ENCODE assay signal across 8 cellular contexts in genomic region chr11:125112235-125112604, GRCh38. TPM values are rescaled to one million over a fixed set of nuclear protein-coding genes. Genes with fewer than 3 reads are reported as not detected.
A peak's percentile ranks its signal among the peaks of the same experiment; 100 is the strongest.
DNase-seq lines count a peak whose midpoint lies in the region; ATAC-seq, FAIRE-seq and TF ChIP-seq lines count a peak whose summit lies in the region.

No MANE protein-coding gene starts in this region.

- TF ChIP-seq CTCF in WTC11 (IDR thresholded peaks at IDR 0.05) (no peak), gastroesophageal sphincter (IDR thresholded peaks at IDR 0.05) (no peak), smooth muscle cell (IDR thresholded peaks at IDR 0.05; ENCODE audit: borderline replicate concordance, insufficient read depth, poor library complexity, severe bottlenecking) (no peak)

- peak overlapping the region; percentile 23; the same call in 1 of the 2 replicates for H3K27ac Mint-ChIP-seq in WTC11

- no peaks in the 10 kb centered on the region for H3K27me3 ChIP-seq in HAP-1 (ENCODE audit: low read depth)
- H3K27me3 ChIP-seq in gastroesophageal sphincter, result peaks cover 4% of the 10 kb centered on the region
- peaks cover 6% of the 10 kb centered on the region for H3K27me3 ChIP-seq in smooth muscle cell (ENCODE audit: low read depth)
- H3K27me3 ChIP-seq in small intestine (ENCODE audit: control insufficient read depth in 2 of 2, insufficient read depth in 2 of 2, low read length in 2 of 2), result no peaks in the 10 kb centered on the region

- CTCF ChIA-PET in WTC11 (lab: Charles Lee), result interaction anchor here (0.7 to 4.3 kb wide), 16 partner anchors 12 to 478 kb away, joined by 3 to 45 read pairs (median 4); no protein-coding TSS in a partner anchor

- in situ Hi-C loops in HAP-1 (cut with MboI; ENCODE audit: low sequenced_read_pairs), result no loop called here

- ATAC-seq in WTC11 (no peak), gastroesophageal sphincter (no peak), HG03432 (IDR thresholded peaks at IDR 0.05; ENCODE audit: unreplicated experiment) (no peak)

- no peak overlapping the region for H3K9ac ChIP-seq in smooth muscle cell (ENCODE audit: low read depth)

- peak overlapping the region; percentile 98 for H3K4me3 Mint-ChIP-seq in WTC11

- DNase-seq in HAP-1 (ENCODE audit: low spot score in 2 of 2) (no peak), WTC11 (ENCODE audit: low spot score) (no peak), smooth muscle cell (lab: John Stamatoyannopoulos, UW; ENCODE audit: unreplicated experiment) (no peak), HK-2 (ENCODE audit: unreplicated experiment) (no peak), small intestine (no peak), AG08396 (ENCODE audit: low spot score) (no peak)

- no peak for TF ChIP-seq POLR2A in gastroesophageal sphincter (IDR thresholded peaks at IDR 0.05)

- H3K4me1 ChIP-seq in HAP-1 (peaks cover 4% of the 10 kb centered on the region), gastroesophageal sphincter (peaks cover 0 to 16% (median 2%) of the 10 kb centered on the region in 3 donors), smooth muscle cell (ENCODE audit: low read depth) (peaks cover 4% of the 10 kb centered on the region), small intestine (ENCODE audit: control insufficient read depth in 2 of 2, insufficient read depth in 1 of 2, low read depth in 1 of 2, low read length in 1 of 2) (peaks cover 0 to 4% of the 10 kb centered on the region in 2 donors)

- H3K36me3 Mint-ChIP-seq in WTC11, result peaks cover 5% of the 10 kb centered on the region

- H3K4me2 ChIP-seq in smooth muscle cell, result peak overlapping the region; percentile 78

- H3K4me3 ChIP-seq in HAP-1 (peak overlapping the region; percentile 73), gastroesophageal sphincter (peak overlapping the region; percentile 6 to 80), smooth muscle cell (peak overlapping the region; percentile 39), small intestine (ENCODE audit: low read depth in 1 of 2, low read length in 2 of 2) (peak overlapping the region in 1 of 2 donors; percentile 13)

- peaks cover 14% of the 10 kb centered on the region for H3K4me1 Mint-ChIP-seq in WTC11

- H4K20me1 ChIP-seq in smooth muscle cell (ENCODE audit: low read depth), result no peaks in the 10 kb centered on the region

- H3K9me3 Mint-ChIP-seq in WTC11, result peaks cover 16% of the 10 kb centered on the region

- WGBS in gastroesophageal sphincter (ENCODE audit: low coverage in 1 of 2), 2 donors, result 76% methylated on average over 5 of the region's 8 CpGs; no CpG with 5 or more reads in 1 of the 2 donors
- WGBS in smooth muscle cell (ENCODE audit: low lambda C conversion rate), result 81% methylated on average over 8 of the region's 8 CpGs
- WGBS in small intestine, 3 donors, result 78 to 83% (median 79%) methylated on average over 8 of the region's 8 CpGs

- H3K36me3 ChIP-seq in HAP-1 (replicated peaks) (peaks cover 5% of the 10 kb centered on the region; the same call in 1 of the 2 replicates), gastroesophageal sphincter (no peaks in the 10 kb centered on the region), smooth muscle cell (ENCODE audit: low read depth) (no peaks in the 10 kb centered on the region), small intestine (ENCODE audit: control insufficient read depth in 2 of 2, insufficient read depth in 2 of 2, low read length in 2 of 2) (no peaks in the 10 kb centered on the region)

- peak overlapping the region; percentile 88 for H2AFZ ChIP-seq in smooth muscle cell (ENCODE audit: low read depth)

- H3K27me3 Mint-ChIP-seq in WTC11 (ENCODE audit: low read depth), result peaks cover 6% of the 10 kb centered on the region

- H3K27ac ChIP-seq in gastroesophageal sphincter (peak overlapping the region in 3 of 4 donors; percentile 76 to 87 (median 86)), smooth muscle cell (ENCODE audit: low read depth) (no peak overlapping the region), small intestine (ENCODE audit: low read depth in 1 of 2, low read length in 1 of 2) (peak overlapping the region in 1 of 2 donors; percentile 50)

- no peaks in the 10 kb centered on the region for H3F3A ChIP-seq in smooth muscle cell (ENCODE audit: low read depth)

- H3K79me2 ChIP-seq in smooth muscle cell (ENCODE audit: low read depth), result peaks cover 9% of the 10 kb centered on the region

- TF ChIP-seq EP300 in gastroesophageal sphincter (IDR thresholded peaks at IDR 0.05), result no peak

- POLR2A ChIA-PET in WTC11 (lab: Charles Lee), result no interaction called here

- H3K9me3 ChIP-seq in HAP-1, result no peaks in the 10 kb centered on the region; the same call in 1 of the 2 replicates
- H3K9me3 ChIP-seq in gastroesophageal sphincter, result no peaks in the 10 kb centered on the region
- H3K9me3 ChIP-seq in smooth muscle cell (replicated peaks; ENCODE audit: low read depth), result no peaks in the 10 kb centered on the region
- H3K9me3 ChIP-seq in small intestine (ENCODE audit: control insufficient read depth, low read depth), result no peaks in the 10 kb centered on the region

- no peak for FAIRE-seq in small intestine (lab: Jason Lieb, UNC)

TF ChIP-seq in WTC11, 78 proteins besides CTCF, POLR2A, EP300 and RAD21 (continues in another document):
- TF ChIP-seq ELF4 (CRISPR knock-in tag; IDR thresholded peaks at IDR 0.05; ENCODE audit: low read depth) (no peak), NFYB (CRISPR knock-in tag; conservative IDR thresholded peaks at IDR 0.05; ENCODE audit: low read depth) (no peak), ETV6 (CRISPR knock-in tag; IDR thresholded peaks at IDR 0.05) (no peak), ATF1 (CRISPR knock-in tag; IDR thresholded peaks at IDR 0.05) (no peak), FOXK1 (CRISPR knock-in tag; IDR thresholded peaks at IDR 0.05) (no peak), E2F4 (CRISPR knock-in tag; IDR thresholded peaks at IDR 0.05; ENCODE audit: borderline replicate concordance, low read depth) (no peak), MXD4 (CRISPR knock-in tag; IDR thresholded peaks at IDR 0.05; ENCODE audit: borderline replicate concordance) (no peak), JUN (CRISPR knock-in tag; IDR thresholded peaks at IDR 0.05) (no peak), NR3C1 (CRISPR knock-in tag; conservative IDR thresholded peaks at IDR 0.05; ENCODE audit: low read depth) (no peak), ZNF671 (CRISPR knock-in tag; IDR thresholded peaks at IDR 0.05) (no peak), ZNF532 (CRISPR knock-in tag; IDR thresholded peaks at IDR 0.05; ENCODE audit: borderline replicate concordance) (no peak)

RNA-seq across cellular contexts. Expression of gene TMEM218, which starts 0.8 kb away (rescaled TPM):
- 10.3 to 12.4 TPM (median 11.0 TPM) in 3 replicates for total RNA-seq in WTC11 (2021)
- 10 to 100 TPM; 14.7 to 20.0 (median 17.3) TPM for total RNA-seq in gastroesophageal sphincter
- total RNA-seq in smooth muscle cell, result 22.1 and 24.5 TPM in 2 replicates
- polyA plus RNA-seq in smooth muscle cell, result 22.7 and 30.7 TPM in 2 replicates
- 10 to 100 TPM in 2 of 3 donors, 1 to 10 TPM in 1; 9.6 to 28.6 (median 10.5) TPM for polyA plus RNA-seq in small intestine

RNA-seq across cellular contexts. Expression of gene SLC37A2, which starts 49.1 kb away (rescaled TPM):
- 1.3 to 2.2 TPM (median 2.1 TPM) in 3 replicates for total RNA-seq in WTC11 (2021)
- 1 to 10 TPM; 3.4 to 8.6 (median 6.6) TPM for total RNA-seq in gastroesophageal sphincter
- 3.3 and 5.3 TPM in 2 replicates for total RNA-seq in smooth muscle cell
- polyA plus RNA-seq in smooth muscle cell, result 0.69 and 0.71 TPM in 2 replicates
- polyA plus RNA-seq in small intestine, result 10 to 100 TPM in 1 of 3 donors, 1 to 10 TPM in 2; 1.1 to 12.2 (median 9.1) TPM

RNA-seq across cellular contexts. Expression of gene PKNOX2, which starts 52.3 kb away (rescaled TPM):
- 1.9 to 3.7 TPM (median 2.3 TPM) in 3 replicates for total RNA-seq in WTC11 (2021)
- 1 to 10 TPM; 1.2 to 5.7 (median 2.2) TPM for total RNA-seq in gastroesophageal sphincter
- 6.5 and 7.2 TPM in 2 replicates for total RNA-seq in smooth muscle cell
- polyA plus RNA-seq in smooth muscle cell, result 6.0 and 7.9 TPM in 2 replicates
- 1 to 10 TPM in 2 of 3 donors, not detected in 1; 1.1 to 1.2 TPM for polyA plus RNA-seq in small intestine
